In genomic region chr5:177452688-177453638, GRCh38 we compare ENCODE assay signal across 1 cellular context.
TF ChIP-seq lines count a peak whose summit lies in the region.

No MANE protein-coding gene starts in this region.

TF ChIP-seq in GM12878, 131 proteins besides CTCF, POLR2A, EP300 and RAD21:
- TF ChIP-seq WRNIP1 (IDR thresholded peaks at IDR 0.05; ENCODE audit: borderline replicate concordance, low read depth, low read length) (no peak), SP1 (IDR thresholded peaks at IDR 0.05; ENCODE audit: low read depth, low read length) (no peak), SRF (IDR thresholded peaks at IDR 0.05; ENCODE audit: low read depth in 2 of 2, low read length in 2 of 2) (no peak), SMARCA5 (IDR thresholded peaks at IDR 0.05) (peak; percentile 68), PAX5 (IDR thresholded peaks at IDR 0.05; ENCODE audit: borderline replicate concordance, low read depth, low read length) (no peak), PKNOX1 (IDR thresholded peaks at IDR 0.05) (peak; percentile 78), MTA3 (IDR thresholded peaks at IDR 0.05; ENCODE audit: borderline replicate concordance, low read length) (no peak)
